ENCODE assay signal across 8 cellular contexts in the genomic region with DNA sequence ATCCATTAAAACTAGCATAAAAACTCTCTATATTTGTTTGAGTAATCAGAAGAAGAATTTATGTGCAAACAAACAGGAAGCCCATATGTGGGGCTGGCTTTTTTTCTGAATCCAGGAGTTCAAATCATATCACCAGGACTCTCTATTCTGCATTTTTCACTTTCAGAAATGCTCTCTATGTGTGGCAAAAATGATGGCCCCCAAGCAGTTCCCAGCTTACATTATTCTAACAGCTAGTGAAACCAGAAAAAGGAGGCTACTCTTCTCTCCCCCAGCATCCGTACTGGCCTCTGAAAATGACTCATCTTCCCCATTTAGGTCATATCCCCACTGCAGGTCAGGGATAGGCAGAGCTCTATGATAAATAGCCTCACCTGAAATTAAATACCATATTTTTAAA. TPM values are rescaled to one million over a fixed set of nuclear protein-coding genes. Genes with fewer than 3 reads are reported as not detected.
DNase-seq lines count a peak whose midpoint lies in the region; ATAC-seq and TF ChIP-seq lines count a peak whose summit lies in the region.

No MANE protein-coding gene starts in this region.

- H3K4me1 ChIP-seq in Peyer's patch = peaks cover 0 to 9% (median 0%) of the 10 kb centered on the region in 4 donors
- H3K4me1 ChIP-seq in H9 (ENCODE audit: insufficient read depth, low read length) = no peaks in the 10 kb centered on the region; the same call in 1 of the 2 replicates

- H2AFZ ChIP-seq in H9 (ENCODE audit: low read length) = no peak overlapping the region

- H2BK5ac ChIP-seq in H9 (ENCODE audit: insufficient read length, low read length) = no peak overlapping the region

- H3K18ac ChIP-seq in H9 (ENCODE audit: insufficient read length, low read depth, low read length) = no peak overlapping the region

- no peaks in the 10 kb centered on the region for H3K9me3 Mint-ChIP-seq in activated CD4-positive, alpha-beta T cell treated with anti-CD3 and anti-CD28 coated beads, Interleukin-2, amount 10 ng/mL, durations not matched to agents 24 days and 14 days
- H3K9me3 Mint-ChIP-seq in H9 = no peaks in the 10 kb centered on the region

- H3K36me3 ChIP-seq in Peyer's patch = no peaks in the 10 kb centered on the region

- H3K9ac ChIP-seq in H9 (ENCODE audit: extremely low read depth, insufficient read length, low read length) = no peak overlapping the region

- H3K4me3 ChIP-seq in NB4 (ENCODE audit: low read depth, low read length) = no peak overlapping the region
- H3K4me3 ChIP-seq in Peyer's patch = no peak overlapping the region

- no peak overlapping the region for H4K8ac ChIP-seq in H9 (replicated peaks; ENCODE audit: insufficient read length, low read depth, low read length)

- no peak overlapping the region for H4K91ac ChIP-seq in H9 (ENCODE audit: insufficient read length, low read depth, low read length)

- H3K36me3 Mint-ChIP-seq in activated CD4-positive, alpha-beta T cell treated with anti-CD3 and anti-CD28 coated beads, Interleukin-2, amount 10 ng/mL, durations not matched to agents 24 days and 14 days (ENCODE audit: low read depth) = peaks cover 24% of the 10 kb centered on the region
- H3K36me3 Mint-ChIP-seq in H9 (ENCODE audit: insufficient read depth in 1 of 3, low read depth in 3 of 3) = peaks cover 0 to 3% (median 0%) of the 10 kb centered on the region in 3 experiments; a peak in 4 of 7 replicates

- H3K23ac ChIP-seq in H9 (ENCODE audit: insufficient read length, low read depth, low read length) = no peak overlapping the region

- ATAC-seq in HG02571 (IDR thresholded peaks at IDR 0.05; ENCODE audit: unreplicated experiment) = peak; percentile 91
- peak; percentile 60 for ATAC-seq in left ventricle myocardium superior

- no peak overlapping the region for H2AK5ac ChIP-seq in H9 (ENCODE audit: insufficient read length, low read length)

- H3K27me3 ChIP-seq in Peyer's patch = no peaks in the 10 kb centered on the region
- no peaks in the 10 kb centered on the region for H3K27me3 ChIP-seq in H9 (ENCODE audit: insufficient read depth, low read length)

- peaks cover 3% of the 10 kb centered on the region for H3K79me1 ChIP-seq in H9 (ENCODE audit: insufficient read depth, low read depth, low read length, poor library complexity, severe bottlenecking)

- H3K56ac ChIP-seq in H9 (ENCODE audit: insufficient read length, low read depth, low read length) = no peak overlapping the region

- H3K14ac ChIP-seq in H9 (ENCODE audit: insufficient read depth, low read length) = no peak overlapping the region

- no peak overlapping the region for H2BK15ac ChIP-seq in H9 (ENCODE audit: low read depth, low read length)

- no peak overlapping the region for H3K4ac ChIP-seq in H9 (ENCODE audit: low read depth, low read length)

- no peak for TF ChIP-seq CTCF in NB4 (IDR thresholded peaks at IDR 0.05; ENCODE audit: low read depth, low read length)
- no peak for TF ChIP-seq CTCF in Peyer's patch (IDR thresholded peaks at IDR 0.05)
- no peak for TF ChIP-seq CTCF in H9 (conservative IDR thresholded peaks at IDR 0.05)

- peak overlapping the region; percentile 56 for H3K27ac Mint-ChIP-seq in activated CD4-positive, alpha-beta T cell treated with anti-CD3 and anti-CD28 coated beads, Interleukin-2, amount 10 ng/mL, durations not matched to agents 24 days and 14 days
- no peak overlapping the region; a peak in 1 of 7 replicates for H3K27ac Mint-ChIP-seq in H9

- no peaks in the 10 kb centered on the region for H3K27me3 Mint-ChIP-seq in activated CD4-positive, alpha-beta T cell treated with anti-CD3 and anti-CD28 coated beads, Interleukin-2, amount 10 ng/mL, durations not matched to agents 24 days and 14 days
- H3K27me3 Mint-ChIP-seq in H9 (ENCODE audit: low read depth) = no peaks in the 10 kb centered on the region

- DNase-seq in activated CD4-positive, alpha-beta T cell treated with anti-CD3 and anti-CD28 coated beads, Interleukin-2, amount 10 ng/mL, durations not matched to agents 24 days and 14 days = peak; percentile 68
- no peak for DNase-seq in activated CD4-positive, alpha-beta T cell treated with anti-CD3 and anti-CD28 coated beads, Interleukin-2, amount 50 U/mL, for 1 hour
- peak; percentile 83 for DNase-seq in NB4 (ENCODE audit: low read depth)
- no peak for DNase-seq in left ventricle myocardium superior
- DNase-seq in A172 (ENCODE audit: low spot score) = no peak
- DNase-seq in Peyer's patch = no peak
- no peak for DNase-seq in H9

- no peak overlapping the region for H4K5ac ChIP-seq in H9 (ENCODE audit: insufficient read length, low read depth, low read length)

- H3K27ac ChIP-seq in Peyer's patch = no peak overlapping the region
- H3K27ac ChIP-seq in H9 (ENCODE audit: insufficient read length, low read depth, low read length) = no peak overlapping the region

- H3K4me2 ChIP-seq in H9 (ENCODE audit: insufficient read depth, insufficient read length, low read length) = no peak overlapping the region

- peaks cover 32% of the 10 kb centered on the region; the same call in 1 of the 2 replicates for H3K79me2 ChIP-seq in H9 (ENCODE audit: insufficient read depth, low read length)

- TF ChIP-seq POLR2A in NB4 (IDR thresholded peaks at IDR 0.05; ENCODE audit: extremely low read depth, insufficient read length) (no peak), Peyer's patch (IDR thresholded peaks at IDR 0.05) (no peak)

- peaks cover 47% of the 10 kb centered on the region for H3K4me1 Mint-ChIP-seq in activated CD4-positive, alpha-beta T cell treated with anti-CD3 and anti-CD28 coated beads, Interleukin-2, amount 10 ng/mL, durations not matched to agents 24 days and 14 days
- peaks cover 35 to 44% of the 10 kb centered on the region in 2 experiments for H3K4me1 Mint-ChIP-seq in H9

- no peaks in the 10 kb centered on the region for H3K23me2 ChIP-seq in H9 (ENCODE audit: insufficient read length, low read depth, low read length, poor library complexity, severe bottlenecking)

- no peak overlapping the region for H2BK120ac ChIP-seq in H9 (ENCODE audit: low read depth, low read length, poor library complexity, severe bottlenecking)

- no CpG with 5 or more reads among the region's 1 CpG for WGBS in H9 (ENCODE audit: extremely low coverage, insufficient read length, low lambda C conversion rate)

- intact Hi-C loops in activated CD4-positive, alpha-beta T cell treated with anti-CD3 and anti-CD28 coated beads, Interleukin-2, amount 10 ng/mL, durations not matched to agents 24 days and 14 days (cut with micrococcal nuclease) = loop anchor here (1.0 to 5.0 kb wide), 3 partner anchors 8 to 63 kb away; no protein-coding TSS in a partner anchor
- intact Hi-C loops in left ventricle myocardium superior (cut with micrococcal nuclease) = no loop called here

- no peaks in the 10 kb centered on the region for H4K20me1 ChIP-seq in H9 (ENCODE audit: control insufficient read depth, insufficient read depth, insufficient read length)

- H2BK20ac ChIP-seq in H9 (ENCODE audit: low read depth, low read length, poor library complexity, severe bottlenecking) = no peak overlapping the region

- H2BK12ac ChIP-seq in H9 (ENCODE audit: insufficient read length, low read depth, low read length) = no peak overlapping the region

- H3K9me3 ChIP-seq in Peyer's patch (no peaks in the 10 kb centered on the region), H9 (ENCODE audit: control insufficient read depth, low read depth, low read length) (no peaks in the 10 kb centered on the region)

- H3K4me3 Mint-ChIP-seq in activated CD4-positive, alpha-beta T cell treated with anti-CD3 and anti-CD28 coated beads, Interleukin-2, amount 10 ng/mL, durations not matched to agents 24 days and 14 days = no peak overlapping the region
- H3K4me3 Mint-ChIP-seq in H9 = no peak overlapping the region

- no peak overlapping the region for H3T11ph ChIP-seq in H9 (ENCODE audit: low read length)

RNA-seq across cellular contexts. Expression of a gene that starts 20.4 kb away (rescaled TPM):
- total RNA-seq in activated CD4-positive, alpha-beta T cell treated with anti-CD3 and anti-CD28 coated beads, Interleukin-2, amount 10 ng/mL, durations not matched to agents 24 days and 14 days = 96.6 and 100 TPM in 2 replicates
- total RNA-seq in left ventricle myocardium superior (21.5 TPM), Peyer's patch (10 to 100 TPM; 34.8 to 96.6 (median 44.5) TPM), H9 (2021) (66.8 and 70.5 TPM in 2 replicates)
- total RNA-seq in A172 (2014; rRNA removed; shearing (Covaris generic)) = 26.9 and 27.6 TPM in 2 replicates

Comparison
In these comparisons a context has a peak if more than half of its experiments do, and no peak if none do; other contexts are left out.
1. DNase-seq: peak in activated CD4-positive, alpha-beta T cell treated with anti-CD3 and anti-CD28 coated beads, Interleukin-2, amount 10 ng/mL, durations not matched to agents 24 days and 14 days (single experiment) and NB4 (single experiment); none in activated CD4-positive, alpha-beta T cell treated with anti-CD3 and anti-CD28 coated beads, Interleukin-2, amount 50 U/mL, for 1 hour (single experiment), left ventricle myocardium superior (single experiment), A172 (single experiment), Peyer's patch (0 of 3) and H9 (single experiment).